Comparison of ENCODE assay signal across 12 cellular contexts in the genomic region with DNA sequence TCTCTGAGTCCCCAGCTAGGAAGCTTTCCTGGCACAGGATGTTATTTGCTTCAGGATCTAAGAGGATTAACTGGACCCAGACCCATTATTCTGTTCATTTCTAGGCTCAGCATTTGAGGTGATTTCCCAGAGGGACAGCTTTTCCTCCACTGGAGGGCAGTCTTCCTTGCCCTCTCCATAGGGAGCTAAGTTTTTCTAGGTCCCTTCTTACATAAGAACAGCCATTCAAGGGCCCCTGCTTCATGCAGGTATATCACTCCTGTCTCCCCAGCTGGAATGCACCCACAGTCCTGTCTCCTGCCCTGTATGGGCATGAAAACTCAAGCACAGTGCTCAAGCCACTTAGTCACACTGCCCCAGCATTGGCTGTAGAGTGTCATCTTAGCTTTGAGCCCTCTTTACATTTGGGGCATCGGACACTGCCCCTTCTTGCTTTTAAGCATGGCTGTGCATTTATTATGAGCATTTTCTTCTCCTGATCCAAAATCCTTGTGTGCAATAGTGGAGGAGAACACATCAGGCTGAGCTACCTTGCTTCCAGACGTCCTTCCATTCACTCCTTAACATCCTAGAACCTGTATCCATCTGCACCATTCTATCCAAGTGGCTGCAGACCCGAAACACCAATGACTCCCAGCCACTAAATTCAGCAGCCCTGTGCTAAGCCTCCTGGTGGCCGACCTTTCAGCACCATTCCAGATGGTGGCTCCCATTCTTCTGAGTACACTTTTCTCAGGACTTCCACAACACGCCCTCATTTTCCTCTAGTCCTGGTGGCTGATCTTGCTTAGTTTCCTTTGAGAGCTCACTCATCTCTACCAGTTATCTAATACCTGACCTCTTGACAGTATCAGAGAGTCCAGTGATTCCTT.
DNase-seq lines count a peak whose midpoint lies in the region; ATAC-seq, FAIRE-seq and TF ChIP-seq lines count a peak whose summit lies in the region.
"Had no signal": no experiment of that assay in that cellular context is flagged by ENCODE, and none has a peak within 500 bp of the region (broad histone marks: within the 10 kb centered on the region; RNA-seq: fewer than 3 reads in every experiment).

No MANE protein-coding gene starts in this region.

- no peak overlapping the region for H3K4me2 ChIP-seq in astrocyte (ENCODE audit: low read length)

- H3K79me2 ChIP-seq in astrocyte (ENCODE audit: insufficient read depth, low read length), result no peaks in the 10 kb centered on the region

- H3K4me3 Mint-ChIP-seq in Caco-2 (ENCODE audit: unreplicated experiment) (no peak overlapping the region), astrocyte (ENCODE audit: unreplicated experiment) (no peak overlapping the region)
- H3K4me3 Mint-ChIP-seq: activated naive CD4-positive, alpha-beta T cell treated with anti-CD3 and anti-CD28 coated beads for 36 hours; stimulated activated memory B cell treated with anti-CD40 and anti-IgM and Interleukin-4, amounts not matched to agents 10 μg/mL and 1 μg/mL and 100 μg/mL, for 72 hours had no signal

- CTCF ChIA-PET in Caco-2 (lab: Charles Lee) (interaction anchor here (0.6 to 1.0 kb wide), 3 partner anchors 43 to 898 kb away, joined by 3 to 6 read pairs (median 3); no protein-coding TSS in a partner anchor), HEK293T (lab: Yijun Ruan, JAX) (interaction anchor here (0.6 to 1.9 kb wide), 7 partner anchors 9 to 1809 kb away, joined by 3 to 13 read pairs (median 3); no protein-coding TSS in a partner anchor)

- H3K4me3 ChIP-seq in Caco-2 (ENCODE audit: low read depth, low read length) (no peak overlapping the region), astrocyte (ENCODE audit: insufficient read depth, low read depth, low read length) (no peak overlapping the region), lower lobe of right lung (no peak overlapping the region)

- FAIRE-seq in astrocyte (lab: Jason Lieb, UNC), result no peak
- no peak for FAIRE-seq in RCC 7860 (lab: Jason Lieb, UNC)
- FAIRE-seq: GM19239 had no signal

- ATAC-seq in lower lobe of right lung, result peak; percentile 45 to 62
- ATAC-seq in HG03521 (IDR thresholded peaks at IDR 0.05; ENCODE audit: unreplicated experiment), result no peak
- no peak for ATAC-seq in HG02981 (IDR thresholded peaks at IDR 0.05; ENCODE audit: unreplicated experiment)
- ATAC-seq: stimulated activated memory B cell treated with anti-CD40 and anti-IgM and Interleukin-4, amounts not matched to agents 10 μg/mL and 1 μg/mL and 100 μg/mL, for 72 hours had no signal

- no peaks in the 10 kb centered on the region for H3K36me3 Mint-ChIP-seq in Caco-2 (ENCODE audit: insufficient read depth, unreplicated experiment)
- H3K36me3 Mint-ChIP-seq in astrocyte (ENCODE audit: low read depth, unreplicated experiment), result peaks cover 4% of the 10 kb centered on the region
- H3K36me3 Mint-ChIP-seq: stimulated activated memory B cell treated with anti-CD40 and anti-IgM and Interleukin-4, amounts not matched to agents 10 μg/mL and 1 μg/mL and 100 μg/mL, for 72 hours had no signal

- no peaks in the 10 kb centered on the region for H4K20me1 ChIP-seq in astrocyte (ENCODE audit: insufficient read depth, low read length)

- H3K4me1 ChIP-seq in Caco-2, result no peaks in the 10 kb centered on the region
- no peaks in the 10 kb centered on the region for H3K4me1 ChIP-seq in astrocyte (ENCODE audit: insufficient read depth, low read length)
- H3K4me1 ChIP-seq in lower lobe of right lung, result no peaks in the 10 kb centered on the region

- BruUV-seq in Caco-2 (replicated peaks; lab: Mats Ljungman, UMichigan), result no TSS peak

- H3K4me1 Mint-ChIP-seq in Caco-2 (ENCODE audit: low read depth, unreplicated experiment) (peaks cover 6% of the 10 kb centered on the region), astrocyte (ENCODE audit: low read depth, unreplicated experiment) (peaks cover 11% of the 10 kb centered on the region)
- H3K4me1 Mint-ChIP-seq: stimulated activated memory B cell treated with anti-CD40 and anti-IgM and Interleukin-4, amounts not matched to agents 10 μg/mL and 1 μg/mL and 100 μg/mL, for 72 hours had no signal

- H3K9me3 ChIP-seq in Caco-2, result no peaks in the 10 kb centered on the region
- H3K9me3 ChIP-seq in astrocyte (ENCODE audit: insufficient read depth, low read depth, low read length), result peaks cover 4% of the 10 kb centered on the region
- no peaks in the 10 kb centered on the region for H3K9me3 ChIP-seq in lower lobe of right lung

- intact Hi-C loops in Caco-2 (cut with micrococcal nuclease; ENCODE audit: unreplicated experiment) (loop anchor here (2.0 to 5.0 kb wide), 2 partner anchors 157 to 245 kb away; no protein-coding TSS in a partner anchor), lower lobe of right lung (cut with DNase I) (no loop called here)

- DNase-seq in Caco-2 (no peak), HEK293T (ENCODE audit: extremely low spot score) (peak; percentile 17), astrocyte (ENCODE audit: low read depth) (no peak), lower lobe of right lung (no peak), RCC 7860 (ENCODE audit: low spot score) (no peak), GDM1 (lab: John Stamatoyannopoulos, UW) (no peak)
- DNase-seq: activated naive CD4-positive, alpha-beta T cell treated with anti-CD3 and anti-CD28 coated beads for 36 hours; midbrain had no signal

- H3K27ac Mint-ChIP-seq in Caco-2 (ENCODE audit: unreplicated experiment) (no peak overlapping the region), astrocyte (ENCODE audit: unreplicated experiment) (no peak overlapping the region)
- H3K27ac Mint-ChIP-seq: activated naive CD4-positive, alpha-beta T cell treated with anti-CD3 and anti-CD28 coated beads for 36 hours; stimulated activated memory B cell treated with anti-CD40 and anti-IgM and Interleukin-4, amounts not matched to agents 10 μg/mL and 1 μg/mL and 100 μg/mL, for 72 hours had no signal

- H3K36me3 ChIP-seq in Caco-2 (ENCODE audit: control insufficient read depth, insufficient read depth, low read length) (no peaks in the 10 kb centered on the region), astrocyte (ENCODE audit: insufficient read depth, low read length) (no peaks in the 10 kb centered on the region), lower lobe of right lung (no peaks in the 10 kb centered on the region)

- H3K27me3 ChIP-seq in Caco-2 (replicated peaks; ENCODE audit: control insufficient read depth, insufficient read depth, low read length), result no peaks in the 10 kb centered on the region
- no peaks in the 10 kb centered on the region for H3K27me3 ChIP-seq in astrocyte (ENCODE audit: insufficient read depth, low read length)
- H3K27me3 ChIP-seq in lower lobe of right lung (ENCODE audit: low read depth), result no peaks in the 10 kb centered on the region

- H3K27me3 Mint-ChIP-seq in Caco-2 (ENCODE audit: insufficient read depth, unreplicated experiment) (peaks cover 26% of the 10 kb centered on the region), astrocyte (ENCODE audit: low read depth, unreplicated experiment) (no peaks in the 10 kb centered on the region)

- peak; percentile 17 to 34 for TF ChIP-seq CTCF in Caco-2 (IDR thresholded peaks at IDR 0.05; ENCODE audit: insufficient read depth in 1 of 2, low read depth in 1 of 2, low read length in 1 of 2, severe bottlenecking in 1 of 2, unreplicated experiment in 1 of 2)
- peak; percentile 58 for TF ChIP-seq CTCF in astrocyte (IDR thresholded peaks at IDR 0.05; ENCODE audit: insufficient read depth, low read depth, low read length)
- TF ChIP-seq CTCF in lower lobe of right lung (IDR thresholded peaks at IDR 0.05), result peak; percentile 48

- H3K9ac ChIP-seq in astrocyte (ENCODE audit: low read length), result no peak overlapping the region

- H3K9me3 Mint-ChIP-seq in Caco-2 (ENCODE audit: unreplicated experiment) (peaks cover 11% of the 10 kb centered on the region), astrocyte (ENCODE audit: unreplicated experiment) (peaks cover 12% of the 10 kb centered on the region)

- POLR2A ChIA-PET in Caco-2 (lab: Charles Lee) (no interaction called here), HEK293T (lab: Yijun Ruan, JAX) (no interaction called here)

- no peak overlapping the region for H2AFZ ChIP-seq in astrocyte (ENCODE audit: low read depth, low read length)

- H3K27ac ChIP-seq in astrocyte (ENCODE audit: low read depth, low read length) (no peak overlapping the region), lower lobe of right lung (no peak overlapping the region)

TF ChIP-seq in HEK293T, 16 proteins besides CTCF, POLR2A, EP300 and RAD21:
- TF ChIP-seq HDGF (IDR thresholded peaks at IDR 0.05; ENCODE audit: borderline replicate concordance) (no peak), FOXM1 (IDR thresholded peaks at IDR 0.05; ENCODE audit: borderline replicate concordance) (no peak), NFRKB (IDR thresholded peaks at IDR 0.05) (no peak), SUZ12 (IDR thresholded peaks at IDR 0.05) (no peak), L3MBTL2 (conservative IDR thresholded peaks at IDR 0.05) (no peak), FOXA1 (IDR thresholded peaks at IDR 0.05) (no peak), ZNF384 (IDR thresholded peaks at IDR 0.05) (no peak), ARNT (IDR thresholded peaks at IDR 0.05) (no peak), SP1 (IDR thresholded peaks at IDR 0.05) (no peak), CTBP1 (IDR thresholded peaks at IDR 0.05; ENCODE audit: borderline replicate concordance) (no peak), ELF4 (IDR thresholded peaks at IDR 0.05) (no peak)
- TF ChIP-seq, protein P1, sequence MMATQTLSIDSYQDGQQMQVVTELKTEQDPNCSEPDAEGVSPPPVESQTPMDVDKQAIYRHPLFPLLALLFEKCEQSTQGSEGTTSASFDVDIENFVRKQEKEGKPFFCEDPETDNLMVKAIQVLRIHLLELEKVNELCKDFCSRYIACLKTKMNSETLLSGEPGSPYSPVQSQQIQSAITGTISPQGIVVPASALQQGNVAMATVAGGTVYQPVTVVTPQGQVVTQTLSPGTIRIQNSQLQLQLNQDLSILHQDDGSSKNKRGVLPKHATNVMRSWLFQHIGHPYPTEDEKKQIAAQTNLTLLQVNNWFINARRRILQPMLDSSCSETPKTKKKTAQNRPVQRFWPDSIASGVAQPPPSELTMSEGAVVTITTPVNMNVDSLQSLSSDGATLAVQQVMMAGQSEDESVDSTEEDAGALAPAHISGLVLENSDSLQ (IDR thresholded peaks at IDR 0.05), result no peak

Comparison
In these comparisons a context has a peak if more than half of its experiments do, and no peak if none do; other contexts are left out.
1. ATAC-seq: peak in lower lobe of right lung (2 of 2); none in HG03521 (single experiment) and HG02981 (single experiment).
2. Peak in every context shown above with its lines, with median percentiles within 50 percentile points of each other: CTCF ChIP-seq.